Comparison of ENCODE assay signal across 20 cellular contexts in the genomic region with DNA sequence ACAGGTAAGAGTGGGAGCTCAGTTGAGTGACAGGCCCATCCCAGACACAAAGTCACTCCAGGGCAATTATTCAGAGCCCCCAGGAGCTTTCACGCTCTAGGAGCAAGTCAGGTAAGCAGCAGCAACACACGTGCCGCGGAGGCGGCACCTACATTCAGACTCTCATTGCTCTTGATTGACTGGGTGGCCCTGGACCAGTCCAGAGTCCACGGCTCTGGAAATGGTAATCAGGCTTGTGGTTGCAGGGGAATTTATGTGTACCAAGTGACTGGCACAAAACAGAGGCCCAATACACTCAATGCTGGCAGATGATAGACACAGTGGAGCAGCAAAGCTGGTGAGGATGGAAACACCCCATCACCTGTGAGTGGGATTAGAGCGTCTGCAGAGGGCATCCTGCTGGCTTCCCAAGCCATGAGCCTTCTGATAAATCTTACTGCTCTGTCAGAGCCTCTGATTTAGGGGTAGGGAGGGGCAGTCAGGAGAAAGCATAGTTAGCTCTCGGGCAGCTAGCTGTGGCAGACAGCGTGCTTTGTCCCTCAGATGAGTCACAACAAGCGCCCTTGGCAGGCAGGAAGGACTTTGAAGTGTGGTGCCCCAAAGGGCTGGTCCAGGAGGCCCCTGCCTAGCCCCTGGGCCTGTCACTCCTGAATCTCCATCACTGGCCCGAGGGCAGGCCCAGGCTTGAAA.
A peak's percentile ranks its signal among the peaks of the same experiment; 100 is the strongest.
DNase-seq lines count a peak whose midpoint lies in the region; ATAC-seq and TF ChIP-seq lines count a peak whose summit lies in the region.
"Had no signal": no experiment of that assay in that cellular context is flagged by ENCODE, and none has a peak within 500 bp of the region (broad histone marks: within the 10 kb centered on the region; RNA-seq: fewer than 3 reads in every experiment).

No MANE protein-coding gene starts in this region.

- no peak overlapping the region for H3K4me3 Mint-ChIP-seq in stimulated activated naive CD8-positive, alpha-beta T cell treated with anti-CD3 and anti-CD28 coated beads, Interleukin-15, amount 100 ng/mL, for 72 hours
- no peak overlapping the region for H3K4me3 Mint-ChIP-seq in nephron progenitor cell
- H3K4me3 Mint-ChIP-seq: stimulated activated naive CD8-positive, alpha-beta T cell treated with anti-CD3 and anti-CD28 coated beads, Interleukin-15, Interleukin-2, amounts not matched to agents 100 ng/mL and 50 ng/mL, for 24 hours; T-cell had no signal

- CTCF ChIA-PET in PC-9 (lab: Charles Lee) = no interaction called here

- H3K27ac Mint-ChIP-seq in stimulated activated naive CD8-positive, alpha-beta T cell treated with anti-CD3 and anti-CD28 coated beads, Interleukin-15, amount 100 ng/mL, for 72 hours = peak overlapping the region; percentile 12 to 16
- peak overlapping the region; percentile 30 for H3K27ac Mint-ChIP-seq in nephron progenitor cell
- H3K27ac Mint-ChIP-seq: activated T-helper 2 cell treated with anti-CD3 and anti-CD28 coated beads, Interferon-gamma antibody, Interleukin-2, Interleukin-4, amounts not matched to agents 10 μg/mL and 5 μg/mL and 100 μg/mL, durations not matched to agents 14 hours and 24 hours and 36 hours; stimulated activated naive CD8-positive, alpha-beta T cell treated with anti-CD3 and anti-CD28 coated beads, Interleukin-15, Interleukin-2, amounts not matched to agents 100 ng/mL and 50 ng/mL, for 24 hours; T-cell had no signal

- H2AFZ ChIP-seq in PC-9 = no peak overlapping the region
- H2AFZ ChIP-seq: parathyroid adenoma had no signal

- peaks cover 6% of the 10 kb centered on the region for H3K27me3 Mint-ChIP-seq in stimulated activated naive CD8-positive, alpha-beta T cell treated with anti-CD3 and anti-CD28 coated beads, Interleukin-15, amount 100 ng/mL, for 72 hours
- peaks cover 13% of the 10 kb centered on the region for H3K27me3 Mint-ChIP-seq in nephron progenitor cell (ENCODE audit: low read depth, poor library complexity)
- H3K27me3 Mint-ChIP-seq: stimulated activated naive CD8-positive, alpha-beta T cell treated with anti-CD3 and anti-CD28 coated beads, Interleukin-15, Interleukin-2, amounts not matched to agents 100 ng/mL and 50 ng/mL, for 24 hours had no signal

- no peaks in the 10 kb centered on the region for H3K9me3 ChIP-seq in spleen
- no peaks in the 10 kb centered on the region for H3K9me3 ChIP-seq in PC-9 (ENCODE audit: insufficient read depth, low read depth)

- DNase-seq in stimulated activated naive CD8-positive, alpha-beta T cell treated with anti-CD3 and anti-CD28 coated beads, Interleukin-15, amount 100 ng/mL, for 72 hours = no peak
- no peak for DNase-seq in stimulated activated naive CD8-positive, alpha-beta T cell treated with anti-CD3 and anti-CD28 coated beads, Interleukin-15, Interleukin-2, amounts not matched to agents 100 U/mL and 50 U/mL, for 24 hours
- peak; percentile 82 for DNase-seq in T1000 (lab: John Stamatoyannopoulos, UW)
- no peak for DNase-seq in nephron progenitor cell
- DNase-seq in spleen = no peak
- no peak for DNase-seq in PC-9
- DNase-seq: COR-L47, foreskin melanocyte, H7, Karpas-422, left colon, NCI-H146, NCI-H510A, OCI-M1, T-cell had no signal

- no peaks in the 10 kb centered on the region for H3K79me2 ChIP-seq in PC-9 (ENCODE audit: low read depth)
- H3K79me2 ChIP-seq: parathyroid adenoma had no signal

- no peaks in the 10 kb centered on the region for H4K20me1 ChIP-seq in PC-9 (ENCODE audit: insufficient read depth)

- H3K9me2 ChIP-seq in PC-9 (ENCODE audit: insufficient read depth) = no peaks in the 10 kb centered on the region

- no peak for ATAC-seq in stimulated activated naive CD8-positive, alpha-beta T cell treated with anti-CD3 and anti-CD28 coated beads, Interleukin-15, amount 100 ng/mL, for 72 hours
- no peak for ATAC-seq in stimulated activated naive CD8-positive, alpha-beta T cell treated with anti-CD3 and anti-CD28 coated beads, Interleukin-15, Interleukin-2, amounts not matched to agents 100 U/mL and 50 U/mL, for 24 hours
- no peak for ATAC-seq in HG03442 (IDR thresholded peaks at IDR 0.05; ENCODE audit: unreplicated experiment)
- ATAC-seq in GM18517 (IDR thresholded peaks at IDR 0.05; ENCODE audit: unreplicated experiment) = no peak
- ATAC-seq: left colon, T-cell had no signal

- H3K27ac ChIP-seq in spleen (peak overlapping the region in 2 of 8 donors; percentile 33 to 48), PC-9 (no peak overlapping the region)
- H3K27ac ChIP-seq: parathyroid adenoma had no signal

- H3K36me3 Mint-ChIP-seq in nephron progenitor cell (ENCODE audit: low read depth) = no peaks in the 10 kb centered on the region
- H3K36me3 Mint-ChIP-seq: T-cell had no signal

- H3K36me3 ChIP-seq in spleen (no peaks in the 10 kb centered on the region), PC-9 (ENCODE audit: low read depth) (no peaks in the 10 kb centered on the region)

- 81 to 89% (median 88%) methylated on average over 8 to 11 of the region's 11 CpGs for WGBS in spleen, 5 donors

- H3K27me3 ChIP-seq in spleen (replicated peaks in 1 of 7) (no peaks in the 10 kb centered on the region), PC-9 (ENCODE audit: insufficient read depth, low read depth) (peaks cover 58% of the 10 kb centered on the region)

- H3K4me1 ChIP-seq in spleen (peaks cover 0 to 27% (median 8%) of the 10 kb centered on the region in 6 donors), PC-9 (replicated peaks; ENCODE audit: insufficient read depth) (no peaks in the 10 kb centered on the region)
- H3K4me1 ChIP-seq: parathyroid adenoma had no signal

- no peak for TF ChIP-seq POLR2A in spleen (IDR thresholded peaks at IDR 0.05)

- TF ChIP-seq CTCF in nephron progenitor cell (IDR thresholded peaks at IDR 0.05) = no peak
- TF ChIP-seq CTCF in spleen (IDR thresholded peaks at IDR 0.05 in 8 of 11, conservative IDR thresholded peaks at IDR 0.05 in 3 of 11) = no peak
- TF ChIP-seq CTCF in PC-9 (conservative IDR thresholded peaks at IDR 0.05) = no peak

- POLR2A ChIA-PET in PC-9 (lab: Charles Lee; ENCODE audit: unreplicated experiment) = no interaction called here

- intact Hi-C loops in spleen (cut with DNase I; ENCODE audit: low total_unique reads) (no loop called here), PC-9 (cut with micrococcal nuclease; ENCODE audit: unreplicated experiment) (no loop called here)

- H3F3A ChIP-seq in PC-9 (ENCODE audit: insufficient read depth, low read depth) = no peaks in the 10 kb centered on the region

- H3K4me1 Mint-ChIP-seq in stimulated activated naive CD8-positive, alpha-beta T cell treated with anti-CD3 and anti-CD28 coated beads, Interleukin-15, amount 100 ng/mL, for 72 hours = no peaks in the 10 kb centered on the region
- H3K4me1 Mint-ChIP-seq in nephron progenitor cell = peaks cover 26% of the 10 kb centered on the region
- H3K4me1 Mint-ChIP-seq: T-cell had no signal

- no peak overlapping the region for H3K4me2 ChIP-seq in PC-9

- no peaks in the 10 kb centered on the region for H3K9me3 Mint-ChIP-seq in stimulated activated naive CD8-positive, alpha-beta T cell treated with anti-CD3 and anti-CD28 coated beads, Interleukin-15, amount 100 ng/mL, for 72 hours
- peaks cover 5% of the 10 kb centered on the region for H3K9me3 Mint-ChIP-seq in nephron progenitor cell
- H3K9me3 Mint-ChIP-seq: activated T-helper 2 cell treated with anti-CD3 and anti-CD28 coated beads, Interferon-gamma antibody, Interleukin-2, Interleukin-4, amounts not matched to agents 10 μg/mL and 5 μg/mL and 100 μg/mL, durations not matched to agents 14 hours and 24 hours and 36 hours; stimulated activated naive CD8-positive, alpha-beta T cell treated with anti-CD3 and anti-CD28 coated beads, Interleukin-15, Interleukin-2, amounts not matched to agents 100 ng/mL and 50 ng/mL, for 24 hours; T-cell had no signal

- H3K4me3 ChIP-seq in spleen (no peak overlapping the region), PC-9 (no peak overlapping the region)

- no TSS peak for BruUV-seq in PC-9 (replicated peaks; lab: Mats Ljungman, UMichigan)
